8 cellular contexts compared by ENCODE assay signal in the genomic region with DNA sequence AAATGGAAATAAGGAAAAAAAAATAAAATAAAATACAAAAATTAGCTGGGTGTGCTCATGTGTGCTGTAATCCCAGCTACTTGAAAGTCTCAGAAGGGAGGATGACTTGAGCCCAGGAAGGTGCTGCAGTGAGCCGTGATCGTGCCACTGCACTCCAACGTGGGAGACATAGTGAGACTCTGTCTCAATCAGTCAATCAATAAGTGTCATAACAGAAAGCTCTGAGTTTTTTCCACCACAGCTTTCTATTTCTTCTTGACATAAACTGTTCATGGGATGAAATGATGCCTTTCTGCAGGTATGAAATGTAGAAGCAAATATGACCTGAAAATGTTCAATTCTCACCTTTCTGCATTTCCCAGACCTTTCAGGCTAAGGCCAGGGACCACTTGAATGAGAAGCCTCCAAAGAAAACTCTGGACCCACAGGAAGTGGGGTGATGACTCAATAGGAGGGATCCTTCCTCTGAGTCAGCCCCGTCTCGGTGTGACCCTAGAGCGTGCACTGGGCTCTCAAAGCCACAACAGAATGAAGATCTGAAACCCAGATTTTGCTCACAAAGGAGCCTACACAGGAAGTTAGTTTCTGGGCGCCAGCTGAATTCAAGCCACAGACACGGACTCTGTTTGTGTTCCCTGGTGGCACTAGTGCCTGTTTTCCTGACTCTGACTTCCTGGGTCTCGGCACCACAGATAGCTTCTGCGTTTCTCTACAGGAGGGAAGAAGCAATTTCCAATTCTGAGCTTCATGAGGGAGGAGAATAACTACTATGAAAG.
DNase-seq lines count a peak whose midpoint lies in the region; ATAC-seq lines count a peak whose summit lies in the region.

No MANE protein-coding gene starts in this region.

- peak overlapping the region; percentile 92 for H3K27ac Mint-ChIP-seq in T-helper 17 cell

- peak; percentile 71 for DNase-seq in 8988T
- DNase-seq in GM19238 (ENCODE audit: insufficient read length, low spot score) = peak; percentile 67
- peak; percentile 13 to 59 (median 32) for DNase-seq in T-helper 17 cell
- peak in 42 of 56 donors; percentile 14 to 75 (median 38) for DNase-seq in amygdala (lab: John Stamatoyannopoulos, UW)
- DNase-seq in kidney glomerular epithelial cell (lab: John Stamatoyannopoulos, UW) = peak; percentile 52
- DNase-seq in stimulated activated CD4-positive, alpha-beta T cell treated with anti-CD3 and anti-CD28 coated beads, Interleukin-4, amount 100 ng/mL, for 4 hours = peak; percentile 57 to 69
- DNase-seq in COR-L47 (lab: John Stamatoyannopoulos, UW) = no peak

- peaks cover 42% of the 10 kb centered on the region for H3K4me1 Mint-ChIP-seq in T-helper 17 cell

- no peaks in the 10 kb centered on the region for H3K27me3 Mint-ChIP-seq in T-helper 17 cell

- H3K4me3 Mint-ChIP-seq in T-helper 17 cell = peak overlapping the region; percentile 85

- H3K36me3 Mint-ChIP-seq in T-helper 17 cell (ENCODE audit: low read depth) = no peaks in the 10 kb centered on the region

- ATAC-seq in HG03439 (IDR thresholded peaks at IDR 0.05; ENCODE audit: unreplicated experiment) = peak; percentile 99
- peak; percentile 95 for ATAC-seq in T-helper 17 cell

- no peaks in the 10 kb centered on the region for H3K9me3 ChIP-seq in T-helper 17 cell (ENCODE audit: control insufficient read depth, low read length, poor library complexity, severe bottlenecking)
